Comparison of ENCODE assay signal across 11 cellular contexts in genomic region chr9:75152416-75152815, GRCh38.
A peak's percentile ranks its signal among the peaks of the same experiment; 100 is the strongest.
DNase-seq lines count a peak whose midpoint lies in the region; ATAC-seq and TF ChIP-seq lines count a peak whose summit lies in the region.
"Had no signal": no experiment of that assay in that cellular context is flagged by ENCODE, and none has a peak within 500 bp of the region (broad histone marks: within the 10 kb centered on the region; RNA-seq: fewer than 3 reads in every experiment).

No MANE protein-coding gene starts in this region.

- H3K36me3 Mint-ChIP-seq in activated CD4-positive, alpha-beta T cell treated with anti-CD3 and anti-CD28 coated beads for 36 hours (ENCODE audit: low read depth) = peaks cover 17% of the 10 kb centered on the region

- peak; percentile 35 for ATAC-seq in GM18511 (IDR thresholded peaks at IDR 0.05; ENCODE audit: unreplicated experiment)
- ATAC-seq in activated CD4-positive, alpha-beta T cell treated with anti-CD3 and anti-CD28 coated beads for 36 hours = peak; percentile 67
- no peak for ATAC-seq in GM21447 (IDR thresholded peaks at IDR 0.05; ENCODE audit: unreplicated experiment)

- DNase-seq in activated CD4-positive, alpha-beta T cell treated with anti-CD3 and anti-CD28 coated beads for 36 hours = peak; percentile 74
- peak; percentile 43 for DNase-seq in activated effector memory CD4-positive, alpha-beta T cell treated with Interleukin-2 at 50 U/mL for 16 hours
- peak; percentile 9 for DNase-seq in stimulated activated CD4-positive, alpha-beta T cell treated with anti-CD3 and anti-CD28 coated beads, Interleukin-4, amount 100 ng/mL, for 1 hour
- DNase-seq in NCI-H1694 (lab: John Stamatoyannopoulos, UW) = no peak
- DNase-seq in GM13976 (ENCODE audit: low spot score) = no peak
- DNase-seq in NCI-H187 (lab: John Stamatoyannopoulos, UW) = no peak
- DNase-seq: dermis blood vessel endothelial cell, HFFc6, hippocampal formation had no signal

- CTCF ChIA-PET in activated CD4-positive, alpha-beta T cell treated with anti-CD3 and anti-CD28 coated beads for 36 hours (lab: Charles Lee) = interaction anchor here (0.8 to 1.2 kb wide), 3 partner anchors 11 to 33 kb away, joined by 3 to 7 read pairs (median 5); no protein-coding TSS in a partner anchor

- TF ChIP-seq CTCF in GM13976 (IDR thresholded peaks at IDR 0.05; ENCODE audit: borderline replicate concordance, control extremely low read depth, extremely low read depth, insufficient read depth, missing control alignments) = no peak

- no peaks in the 10 kb centered on the region for H3K27me3 Mint-ChIP-seq in activated CD4-positive, alpha-beta T cell treated with anti-CD3 and anti-CD28 coated beads for 36 hours

- H3K27ac Mint-ChIP-seq in activated CD4-positive, alpha-beta T cell treated with anti-CD3 and anti-CD28 coated beads for 36 hours = peak overlapping the region; percentile 81
- H3K27ac Mint-ChIP-seq: HFFc6 had no signal

- intact Hi-C loops in activated CD4-positive, alpha-beta T cell treated with anti-CD3 and anti-CD28 coated beads for 36 hours (cut with DNase I, micrococcal nuclease) = loop anchor here in 1 of 2 experiments (1.0 to 10.0 kb wide), 4 partner anchors 35 to 1425 kb away; no protein-coding TSS in a partner anchor

- peaks cover 76% of the 10 kb centered on the region for H3K4me1 Mint-ChIP-seq in activated CD4-positive, alpha-beta T cell treated with anti-CD3 and anti-CD28 coated beads for 36 hours

- in situ Hi-C loops in GM13976 (cut with MboI; ENCODE audit: low sequenced_read_pairs, unreplicated experiment) = no loop called here

- H3K9me3 Mint-ChIP-seq in activated CD4-positive, alpha-beta T cell treated with anti-CD3 and anti-CD28 coated beads for 36 hours (ENCODE audit: low read depth) = no peaks in the 10 kb centered on the region
- H3K9me3 Mint-ChIP-seq: HFFc6 had no signal

- POLR2A ChIA-PET in activated CD4-positive, alpha-beta T cell treated with anti-CD3 and anti-CD28 coated beads for 36 hours (lab: Charles Lee) = interaction anchor here (0.9 to 1.1 kb wide), 2 partner anchors 35 to 64 kb away, joined by 3 to 4 read pairs; partner anchors contain the start of genes NMRK1 and OSTF1

- peak overlapping the region; percentile 7 for H3K4me3 Mint-ChIP-seq in activated CD4-positive, alpha-beta T cell treated with anti-CD3 and anti-CD28 coated beads for 36 hours
- H3K4me3 Mint-ChIP-seq: HFFc6 had no signal

Comparison
In these comparisons a context has a peak if more than half of its experiments do, and no peak if none do; other contexts are left out.
1. DNase-seq: peak in activated CD4-positive, alpha-beta T cell treated with anti-CD3 and anti-CD28 coated beads for 36 hours (single experiment), activated effector memory CD4-positive, alpha-beta T cell treated with Interleukin-2 at 50 U/mL for 16 hours (single experiment) and stimulated activated CD4-positive, alpha-beta T cell treated with anti-CD3 and anti-CD28 coated beads, Interleukin-4, amount 100 ng/mL, for 1 hour (single experiment); none in NCI-H1694 (single experiment), GM13976 (single experiment) and NCI-H187 (0 of 2).